ENCODE assay signal across 10 cellular contexts in the genomic region with DNA sequence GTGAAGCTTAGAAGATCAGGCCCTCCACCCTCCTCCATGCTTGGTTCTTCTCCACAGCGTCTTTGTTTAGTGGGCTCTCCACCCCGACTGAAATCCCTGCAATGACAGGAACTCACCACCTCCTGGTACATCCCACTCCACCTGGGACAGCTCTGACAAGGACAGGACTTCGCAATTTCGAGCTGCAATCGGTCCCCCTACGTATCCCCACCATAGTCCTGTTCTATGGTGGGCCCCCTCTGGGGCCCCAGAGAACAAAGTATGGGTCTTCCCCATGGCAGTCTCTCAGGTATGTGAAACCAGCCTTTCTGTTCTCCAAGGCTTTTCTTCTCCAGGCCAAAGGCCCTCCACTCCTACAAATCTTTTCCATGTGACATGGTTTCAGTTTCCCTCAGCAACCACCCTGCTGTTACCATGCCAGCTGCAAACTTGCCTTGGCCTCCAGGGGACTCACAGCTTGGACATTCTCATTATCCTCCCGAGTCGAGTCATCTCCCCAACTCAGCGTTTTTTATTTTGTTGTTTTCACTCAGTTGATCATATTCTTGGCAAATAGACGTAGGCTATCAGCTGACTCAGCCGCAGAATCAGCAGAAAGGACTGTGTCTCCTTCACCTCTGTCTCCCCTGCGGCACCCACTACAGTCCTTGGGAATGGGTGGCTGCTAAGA.
DNase-seq lines count a peak whose midpoint lies in the region; ATAC-seq and TF ChIP-seq lines count a peak whose summit lies in the region.
"Had no signal": no experiment of that assay in that cellular context is flagged by ENCODE, and none has a peak within 500 bp of the region (broad histone marks: within the 10 kb centered on the region; RNA-seq: fewer than 3 reads in every experiment).

No MANE protein-coding gene starts in this region.

- no peaks in the 10 kb centered on the region for H3K36me3 Mint-ChIP-seq in CD14-positive monocyte

- no peak for TF ChIP-seq CTCF in CD14-positive monocyte (IDR thresholded peaks at IDR 0.05)

- 82 to 83% methylated on average over 12 of the region's 12 CpGs for WGBS in ectodermal cell, 2 experiments

- peaks cover 6% of the 10 kb centered on the region for H3K4me1 Mint-ChIP-seq in CD14-positive monocyte

- H3K27me3 Mint-ChIP-seq in CD14-positive monocyte (ENCODE audit: low read depth in 3 of 3), result peaks cover 1 to 4% (median 2%) of the 10 kb centered on the region in 3 donors

- ATAC-seq in GM21526 (IDR thresholded peaks at IDR 0.05; ENCODE audit: low FRiP score, unreplicated experiment) (no peak), GM18907 (IDR thresholded peaks at IDR 0.05; ENCODE audit: unreplicated experiment) (no peak), GM21717 (IDR thresholded peaks at IDR 0.05; ENCODE audit: unreplicated experiment) (no peak)
- ATAC-seq: activated CD4-positive, CD25-positive, alpha-beta regulatory T cell treated with anti-CD3 and anti-CD28 coated beads, Interleukin-2, amount 50 U/mL, for 24 hours had no signal

- H3K27ac Mint-ChIP-seq in CD14-positive monocyte, result no peak overlapping the region

- H3K27me3 ChIP-seq in ectodermal cell (ENCODE audit: control insufficient read depth, insufficient read depth, low read length, poor library complexity, severe bottlenecking), result no peaks in the 10 kb centered on the region

- peak overlapping the region; percentile 66 for H3K27ac ChIP-seq in ectodermal cell (ENCODE audit: insufficient read depth, low read depth, low read length, poor library complexity, severe bottlenecking)

- DNase-seq in CD14-positive monocyte (ENCODE audit: low spot score) (peak; percentile 3), NCI-H146 treated with DMSO at 0.1 percent for 48 hours (lab: John Stamatoyannopoulos, UW; ENCODE audit: unreplicated experiment) (peak; percentile 74), myocyte (ENCODE audit: low read depth) (peak; percentile 79), NCI-H526 treated with DMSO at 0.1 percent for 48 hours (lab: John Stamatoyannopoulos, UW) (no peak)
- DNase-seq: glutamatergic neuron had no signal

- H3K9me3 ChIP-seq in ectodermal cell (ENCODE audit: control insufficient read depth, low read length), result no peaks in the 10 kb centered on the region

- no peak overlapping the region for H3K4me3 ChIP-seq in ectodermal cell (ENCODE audit: insufficient read depth, low read depth, low read length)

- peaks cover 0 to 1% (median 0%) of the 10 kb centered on the region in 7 donors for H3K9me3 Mint-ChIP-seq in CD14-positive monocyte

- H3K4me1 ChIP-seq in ectodermal cell (ENCODE audit: control insufficient read depth, insufficient read depth, low read length), result peaks cover 33% of the 10 kb centered on the region

- H3K36me3 ChIP-seq in ectodermal cell (ENCODE audit: control insufficient read depth, insufficient read depth, low read length), result no peaks in the 10 kb centered on the region

- H3K4me3 Mint-ChIP-seq in CD14-positive monocyte, result no peak overlapping the region

- intact Hi-C loops in CD14-positive monocyte (cut with micrococcal nuclease), result no loop called here
